In genomic region chr15:65926459-65926858, GRCh38 we compare ENCODE assay signal across 1 cellular context.
TF ChIP-seq lines count a peak whose summit lies in the region.

No MANE protein-coding gene starts in this region.

TF ChIP-seq in GM12878, 131 proteins besides CTCF, POLR2A, EP300 and RAD21 (continued from another document):
- TF ChIP-seq PBX3 (IDR thresholded peaks at IDR 0.05; ENCODE audit: insufficient replicate concordance, low read depth, low read length), result peak; percentile 68
- TF ChIP-seq LARP7 (IDR thresholded peaks at IDR 0.05), result no peak
